26 cellular contexts compared by ENCODE assay signal in the genomic region with DNA sequence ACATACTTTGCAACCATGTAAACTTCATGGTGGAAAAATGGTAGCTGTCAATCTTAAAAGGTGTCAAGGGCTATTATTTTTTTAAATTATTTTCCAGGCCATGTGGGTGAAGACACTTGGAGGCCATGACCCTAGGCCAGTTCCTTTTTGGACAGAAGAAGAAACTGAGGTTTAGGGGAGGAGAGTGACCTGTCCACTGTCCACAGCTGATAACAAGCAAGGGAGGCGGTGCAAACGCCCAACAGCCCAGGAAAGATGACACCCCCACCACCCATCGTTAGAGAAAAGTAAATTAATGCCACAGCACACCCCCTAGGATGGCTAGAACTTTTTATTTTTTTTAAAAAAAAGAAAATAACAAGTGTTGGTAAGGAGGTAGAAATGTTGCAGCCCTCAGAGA. TPM values are rescaled to one million over a fixed set of nuclear protein-coding genes. Genes with fewer than 3 reads are reported as not detected.
"Had no signal": no experiment of that assay in that cellular context is flagged by ENCODE, and none has a peak within 500 bp of the region (broad histone marks: within the 10 kb centered on the region; RNA-seq: fewer than 3 reads in every experiment).

No MANE protein-coding gene starts in this region.

- H3K27ac ChIP-seq: esophagus squamous epithelium, left lung, neural progenitor cell, parathyroid adenoma, prostate gland, right atrium auricular region, sigmoid colon, skin epidermis, suprapubic skin, transverse colon, upper lobe of right lung, uterus had no signal

- H3K36me3 ChIP-seq: esophagus squamous epithelium, left lung, neural progenitor cell, prostate gland, right atrium auricular region, sigmoid colon, suprapubic skin, transverse colon, upper lobe of right lung, uterus had no signal

- H3K79me2 ChIP-seq: parathyroid adenoma had no signal

- H3K9me3 ChIP-seq: esophagus squamous epithelium, left lung, mucosa of descending colon, prostate gland, right atrium auricular region, sigmoid colon, suprapubic skin, transverse colon, upper lobe of right lung, uterus had no signal

- ATAC-seq: effector memory CD8-positive, alpha-beta T cell; left lung; mucosa of descending colon; stimulated activated naive B cell treated with anti-CD40 and anti-IgM and Interleukin-4, amounts not matched to agents 10 μg/mL and 1 μg/mL and 100 μg/mL, for 72 hours; upper lobe of right lung had no signal

- H3K4me3 ChIP-seq: esophagus squamous epithelium, left lung, mucosa of descending colon, neural progenitor cell, prostate gland, right atrium auricular region, sigmoid colon, skin epidermis, suprapubic skin, transverse colon, upper lobe of right lung, uterus had no signal

- DNase-seq: cortex of kidney; effector memory CD8-positive, alpha-beta T cell; erythroblast; esophagus squamous epithelium; mucosa of descending colon; naive B cell; sigmoid colon; stimulated activated CD4-positive, alpha-beta T cell treated with anti-CD3 and anti-CD28 coated beads, Interleukin-15, amount 100 ng/mL, for 24 hours; stimulated activated CD4-positive, alpha-beta T cell treated with anti-CD3 and anti-CD28 coated beads, Interleukin-2, amount 100 ng/mL, for 48 hours; stimulated activated naive B cell treated with anti-CD40 and anti-IgM and Interleukin-4, amounts not matched to agents 10 μg/mL and 1 μg/mL and 100 μg/mL, for 72 hours; transverse colon; upper lobe of right lung; uterus had no signal

- H3K4me1 ChIP-seq: left lung, parathyroid adenoma, prostate gland, upper lobe of right lung had no signal

- H2AFZ ChIP-seq: neural progenitor cell, parathyroid adenoma had no signal

- H3K4me2 ChIP-seq: neural progenitor cell had no signal

RNA-seq across cellular contexts. Expression of gene ENPP7, which starts 19.2 kb away (rescaled TPM):
- total RNA-seq: dermis microvascular lymphatic vessel endothelial cell, esophagus squamous epithelium, frontal cortex, lower leg skin, lung microvascular endothelial cell, mesothelial cell of epicardium, mucosa of descending colon, osteoblast, prostate gland, right atrium auricular region, sigmoid colon, suprapubic skin, upper lobe of right lung, uterus had no signal
